In genomic region chr13:73603646-73604045, GRCh38 we compare ENCODE assay signal across 23 cellular contexts.
"Had no signal": no experiment of that assay in that cellular context is flagged by ENCODE, and none has a peak within 500 bp of the region (broad histone marks: within the 10 kb centered on the region; RNA-seq: fewer than 3 reads in every experiment).

No MANE protein-coding gene starts in this region.

- H3K27ac ChIP-seq: cardiac muscle cell, colonic mucosa, heart right ventricle, spleen, suprapubic skin, tibial artery, upper lobe of right lung had no signal

- H3K27ac Mint-ChIP-seq: activated CD4-positive, alpha-beta memory T cell treated with anti-CD3 and anti-CD28 coated beads, Interleukin-2, amount 10 ng/mL, durations not matched to agents 7 days and 5 days; activated CD4-positive, alpha-beta T cell treated with anti-CD3 and anti-CD28 coated beads, Interleukin-2, amount 10 ng/mL, durations not matched to agents 7 days and 5 days; activated naive CD4-positive, alpha-beta T cell treated with anti-CD3 and anti-CD28 coated beads, Interleukin-2, amount 50 U/mL, for 24 hours; activated T-helper 2 cell treated with anti-CD3 and anti-CD28 coated beads, Interferon-gamma antibody, Interleukin-2, Interleukin-4, amounts not matched to agents 10 μg/mL and 5 μg/mL and 100 μg/mL, durations not matched to agents 14 hours and 24 hours and 36 hours; nephron had no signal

- H3K4me3 ChIP-seq: cardiac muscle cell, colonic mucosa, heart right ventricle, spleen, suprapubic skin, tibial artery, upper lobe of right lung had no signal

- H3K9me3 Mint-ChIP-seq: activated T-helper 2 cell treated with anti-CD3 and anti-CD28 coated beads, Interferon-gamma antibody, Interleukin-2, Interleukin-4, amounts not matched to agents 10 μg/mL and 5 μg/mL and 100 μg/mL, durations not matched to agents 14 hours and 24 hours and 36 hours had no signal

- ATAC-seq: heart right ventricle, left ventricle myocardium superior, right cardiac atrium, upper lobe of right lung had no signal

- H3K9me3 ChIP-seq: colonic mucosa, suprapubic skin, tibial artery, upper lobe of right lung had no signal

- DNase-seq: activated CD4-positive, alpha-beta memory T cell treated with anti-CD3 and anti-CD28 coated beads, Interleukin-2, amount 10 ng/mL, durations not matched to agents 7 days and 5 days; activated CD4-positive, alpha-beta T cell treated with anti-CD3 and anti-CD28 coated beads for 1 hour; activated CD4-positive, alpha-beta T cell treated with anti-CD3 and anti-CD28 coated beads, Interleukin-2, amount 10 ng/mL, durations not matched to agents 7 days and 5 days; activated T-cell treated with anti-CD3 and anti-CD28 coated beads, Interleukin-2, amount 50 U/mL, for 48 hours; cerebellar nuclear complex; colonic mucosa; effector CD8-positive, alpha-beta T cell; erythroblast; foreskin fibroblast; heart right ventricle; left ventricle myocardium superior; posterior cingulate gyrus; right cardiac atrium; spleen; stimulated activated naive CD4-positive, alpha-beta T cell; T-helper 2 cell; tibial artery; upper lobe of right lung had no signal

- H3K4me1 ChIP-seq: colonic mucosa, heart right ventricle, spleen, tibial artery, upper lobe of right lung had no signal

- H3K27me3 Mint-ChIP-seq: activated CD4-positive, alpha-beta memory T cell treated with anti-CD3 and anti-CD28 coated beads, Interleukin-2, amount 10 ng/mL, durations not matched to agents 7 days and 5 days; activated CD4-positive, alpha-beta T cell treated with anti-CD3 and anti-CD28 coated beads, Interleukin-2, amount 10 ng/mL, durations not matched to agents 7 days and 5 days had no signal

- H3K4me1 Mint-ChIP-seq: activated CD4-positive, alpha-beta memory T cell treated with anti-CD3 and anti-CD28 coated beads, Interleukin-2, amount 10 ng/mL, durations not matched to agents 7 days and 5 days; activated CD4-positive, alpha-beta T cell treated with anti-CD3 and anti-CD28 coated beads, Interleukin-2, amount 10 ng/mL, durations not matched to agents 7 days and 5 days; activated naive CD4-positive, alpha-beta T cell treated with anti-CD3 and anti-CD28 coated beads, Interleukin-2, amount 50 U/mL, for 24 hours had no signal

- H3K4me3 Mint-ChIP-seq: activated CD4-positive, alpha-beta memory T cell treated with anti-CD3 and anti-CD28 coated beads, Interleukin-2, amount 10 ng/mL, durations not matched to agents 7 days and 5 days; activated CD4-positive, alpha-beta T cell treated with anti-CD3 and anti-CD28 coated beads, Interleukin-2, amount 10 ng/mL, durations not matched to agents 7 days and 5 days; activated naive CD4-positive, alpha-beta T cell treated with anti-CD3 and anti-CD28 coated beads, Interleukin-2, amount 50 U/mL, for 24 hours; nephron had no signal

- H3K36me3 ChIP-seq: cardiac muscle cell, colonic mucosa, heart right ventricle, spleen, suprapubic skin, tibial artery, upper lobe of right lung had no signal

- H3K27me3 ChIP-seq: cardiac muscle cell, colonic mucosa, heart right ventricle, spleen, suprapubic skin, tibial artery, upper lobe of right lung had no signal
